Comparison of ENCODE assay signal across 1 cellular context in genomic region chr6:109447878-109448555, GRCh38.
TF ChIP-seq lines count a peak whose summit lies in the region.

No MANE protein-coding gene starts in this region.

TF ChIP-seq in GM12878, 131 proteins besides CTCF, POLR2A, EP300 and RAD21:
- TF ChIP-seq, protein P1, sequence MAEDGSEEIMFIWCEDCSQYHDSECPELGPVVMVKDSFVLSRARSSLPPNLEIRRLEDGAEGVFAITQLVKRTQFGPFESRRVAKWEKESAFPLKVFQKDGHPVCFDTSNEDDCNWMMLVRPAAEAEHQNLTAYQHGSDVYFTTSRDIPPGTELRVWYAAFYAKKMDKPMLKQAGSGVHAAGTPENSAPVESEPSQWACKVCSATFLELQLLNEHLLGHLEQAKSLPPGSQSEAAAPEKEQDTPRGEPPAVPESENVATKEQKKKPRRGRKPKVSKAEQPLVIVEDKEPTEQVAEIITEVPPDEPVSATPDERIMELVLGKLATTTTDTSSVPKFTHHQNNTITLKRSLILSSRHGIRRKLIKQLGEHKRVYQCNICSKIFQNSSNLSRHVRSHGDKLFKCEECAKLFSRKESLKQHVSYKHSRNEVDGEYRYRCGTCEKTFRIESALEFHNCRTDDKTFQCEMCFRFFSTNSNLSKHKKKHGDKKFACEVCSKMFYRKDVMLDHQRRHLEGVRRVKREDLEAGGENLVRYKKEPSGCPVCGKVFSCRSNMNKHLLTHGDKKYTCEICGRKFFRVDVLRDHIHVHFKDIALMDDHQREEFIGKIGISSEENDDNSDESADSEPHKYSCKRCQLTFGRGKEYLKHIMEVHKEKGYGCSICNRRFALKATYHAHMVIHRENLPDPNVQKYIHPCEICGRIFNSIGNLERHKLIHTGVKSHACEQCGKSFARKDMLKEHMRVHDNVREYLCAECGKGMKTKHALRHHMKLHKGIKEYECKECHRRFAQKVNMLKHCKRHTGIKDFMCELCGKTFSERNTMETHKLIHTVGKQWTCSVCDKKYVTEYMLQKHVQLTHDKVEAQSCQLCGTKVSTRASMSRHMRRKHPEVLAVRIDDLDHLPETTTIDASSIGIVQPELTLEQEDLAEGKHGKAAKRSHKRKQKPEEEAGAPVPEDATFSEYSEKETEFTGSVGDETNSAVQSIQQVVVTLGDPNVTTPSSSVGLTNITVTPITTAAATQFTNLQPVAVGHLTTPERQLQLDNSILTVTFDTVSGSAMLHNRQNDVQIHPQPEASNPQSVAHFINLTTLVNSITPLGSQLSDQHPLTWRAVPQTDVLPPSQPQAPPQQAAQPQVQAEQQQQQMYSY (CRISPR knock-in tag; IDR thresholded peaks at IDR 0.05), result no peak
- TF ChIP-seq HDGF (IDR thresholded peaks at IDR 0.05), result peak; percentile 47; the same call in 1 of the 2 replicates
- TF ChIP-seq ZBED1 (IDR thresholded peaks at IDR 0.05; ENCODE audit: borderline replicate concordance), result no peak
- TF ChIP-seq NKRF (conservative IDR thresholded peaks at IDR 0.05), result no peak
